12 cellular contexts compared by ENCODE assay signal in the genomic region with DNA sequence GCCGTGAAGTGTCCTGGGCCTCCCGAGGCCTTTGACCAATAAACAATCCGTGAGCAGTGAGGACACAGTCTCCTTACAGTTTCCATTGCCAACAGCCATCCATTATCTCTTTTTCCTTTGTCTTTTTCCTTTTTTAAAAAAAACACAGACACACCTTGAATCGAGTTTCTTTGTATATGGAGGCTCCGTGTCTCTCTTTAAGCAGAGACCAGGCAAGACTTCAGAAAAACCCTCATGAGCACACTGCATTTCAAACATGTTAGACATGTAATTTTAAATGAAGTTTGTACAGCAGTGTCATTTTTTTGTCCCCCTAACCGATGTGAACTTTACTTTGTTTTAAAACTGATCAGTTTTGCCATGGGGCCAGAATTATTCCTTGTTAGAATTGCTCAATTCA.
A peak's percentile ranks its signal among the peaks of the same experiment; 100 is the strongest.
DNase-seq lines count a peak whose midpoint lies in the region; ATAC-seq, FAIRE-seq and TF ChIP-seq lines count a peak whose summit lies in the region.
"Had no signal": no experiment of that assay in that cellular context is flagged by ENCODE, and none has a peak within 500 bp of the region (broad histone marks: within the 10 kb centered on the region; RNA-seq: fewer than 3 reads in every experiment).

No MANE protein-coding gene starts in this region.

- ATAC-seq in HepG2 (peak; percentile 40; the same call in 2 of the 3 replicates), right lobe of liver (no peak), K562 (no peak)

- no peak for FAIRE-seq in HepG2 (lab: Jason Lieb, UNC)
- peak; percentile 46 for FAIRE-seq in K562 (lab: Jason Lieb, UNC)

- H3K27ac Mint-ChIP-seq in osteocyte (ENCODE audit: unreplicated experiment), result no peak overlapping the region
- H3K27ac Mint-ChIP-seq: CD4-positive, CD25-positive, alpha-beta regulatory T cell had no signal

- intact Hi-C loops in HepG2 (cut with micrococcal nuclease; ENCODE audit: unreplicated experiment), result no loop called here
- intact Hi-C loops in right lobe of liver (cut with DNase I), result no loop called here
- intact Hi-C loops in K562 (cut with micrococcal nuclease), result no loop called here

- no peak overlapping the region for H3K4me2 ChIP-seq in HepG2 (ENCODE audit: low read depth, low read length)
- no peak overlapping the region for H3K4me2 ChIP-seq in K562 (ENCODE audit: insufficient read depth, low read length)
- H3K4me2 ChIP-seq: BLaER1 treated with 17β-estradiol and CSF1 and Interleukin-3, amounts not matched to agents 10 nM and 100 nM had no signal

- H3K4me3 Mint-ChIP-seq in osteocyte (ENCODE audit: unreplicated experiment), result no peak overlapping the region
- H3K4me3 Mint-ChIP-seq: CD4-positive, CD25-positive, alpha-beta regulatory T cell had no signal

- TF ChIP-seq CTCF in HepG2 (CRISPR knock-in tag; IDR thresholded peaks at IDR 0.05) (no peak), right lobe of liver (IDR thresholded peaks at IDR 0.05) (no peak), K562 (IDR thresholded peaks at IDR 0.05 in 2 of 3, conservative IDR thresholded peaks at IDR 0.05 in 1 of 3; ENCODE audit: insufficient read depth in 2 of 3, low read depth in 1 of 3, low read length in 3 of 3) (no peak), osteocyte (IDR thresholded peaks at IDR 0.05) (no peak)

- peaks cover 13% of the 10 kb centered on the region for H3K9me3 Mint-ChIP-seq in osteocyte (ENCODE audit: unreplicated experiment)
- H3K9me3 Mint-ChIP-seq: CD4-positive, CD25-positive, alpha-beta regulatory T cell had no signal

- no peak overlapping the region for H2AFZ ChIP-seq in HepG2 (ENCODE audit: low read length)
- H2AFZ ChIP-seq in K562 (ENCODE audit: low read depth, low read length), result no peak overlapping the region

- DNase-seq in NCI-H748 (lab: John Stamatoyannopoulos, UW; ENCODE audit: unreplicated experiment) (peak; percentile 18), NCI-H748 treated with DMSO at 0.1 percent for 48 hours (lab: John Stamatoyannopoulos, UW) (no peak), HepG2 (ENCODE audit: low spot score) (no peak), right lobe of liver (no peak), K562 (ENCODE audit: extremely low read depth in 1 of 4, low spot score in 3 of 4) (no peak), osteocyte (ENCODE audit: extremely low spot score, unreplicated experiment) (no peak)
- DNase-seq in effector CD4-positive, alpha-beta T cell, result no peak
- DNase-seq: ACHN; CD4-positive, CD25-positive, alpha-beta regulatory T cell; HCEC 1CT had no signal

- H3K9me3 ChIP-seq in HepG2 (ENCODE audit: low read length) (no peaks in the 10 kb centered on the region), right lobe of liver (no peaks in the 10 kb centered on the region), K562 (replicated peaks; ENCODE audit: control insufficient read depth, insufficient read depth, low read depth, low read length) (no peaks in the 10 kb centered on the region)

- BruUV-seq in HepG2 (replicated peaks; lab: Mats Ljungman, UMichigan), result no TSS peak
- no TSS peak for BruUV-seq in K562 (replicated peaks; lab: Mats Ljungman, UMichigan)

- no peaks in the 10 kb centered on the region for H3K27me3 Mint-ChIP-seq in osteocyte (ENCODE audit: unreplicated experiment)
- H3K27me3 Mint-ChIP-seq: CD4-positive, CD25-positive, alpha-beta regulatory T cell had no signal

- H3K4me1 Mint-ChIP-seq in osteocyte (ENCODE audit: unreplicated experiment), result peaks cover 6% of the 10 kb centered on the region
- H3K4me1 Mint-ChIP-seq: CD4-positive, CD25-positive, alpha-beta regulatory T cell had no signal

- H4K20me1 ChIP-seq in HepG2 (ENCODE audit: insufficient read depth, low read length) (no peaks in the 10 kb centered on the region), K562 (replicated peaks; ENCODE audit: control insufficient read depth, insufficient read depth, low read length) (no peaks in the 10 kb centered on the region)
- H4K20me1 ChIP-seq: BLaER1 treated with 17β-estradiol and CSF1 and Interleukin-3, amounts not matched to agents 10 nM and 100 nM had no signal

- H3K4me1 ChIP-seq in HepG2 (ENCODE audit: insufficient read depth, low read length) (0 out of 2 replicates have a peak, but pooled peaks cover 6% of the 10 kb centered on the region), right lobe of liver (no peaks in the 10 kb centered on the region), K562 (replicated peaks in 1 of 2; ENCODE audit: control insufficient read depth in 2 of 2, insufficient read depth in 2 of 2, low read length in 2 of 2) (no peaks in the 10 kb centered on the region)

- TF ChIP-seq EP300 in HepG2 (IDR thresholded peaks at IDR 0.05; ENCODE audit: low read depth in 2 of 2, low read length in 2 of 2), result no peak
- TF ChIP-seq EP300 in HepG2 (CRISPR knock-in tag; IDR thresholded peaks at IDR 0.05; ENCODE audit: borderline replicate concordance), result no peak
- TF ChIP-seq EP300 in K562 (IDR thresholded peaks at IDR 0.05; ENCODE audit: low read length), result no peak

- H3K27me3 ChIP-seq in HepG2 (ENCODE audit: control insufficient read depth in 1 of 2, insufficient read depth in 2 of 2, low read length in 2 of 2) (no peaks in the 10 kb centered on the region), right lobe of liver (no peaks in the 10 kb centered on the region), K562 (ENCODE audit: control insufficient read depth in 2 of 2, insufficient read depth in 2 of 2, low read length in 2 of 2) (no peaks in the 10 kb centered on the region)
- H3K27me3 ChIP-seq: BLaER1 treated with 17β-estradiol and CSF1 and Interleukin-3, amounts not matched to agents 10 nM and 100 nM had no signal

- TF ChIP-seq POLR2A in HepG2 (IDR thresholded peaks at IDR 0.05; ENCODE audit: insufficient read depth in 1 of 2, low read depth in 2 of 2, low read length in 2 of 2), result no peak
- no peak for TF ChIP-seq POLR2A in right lobe of liver (IDR thresholded peaks at IDR 0.05)
- TF ChIP-seq POLR2A in K562 (conservative IDR thresholded peaks at IDR 0.05), result no peak

- in situ Hi-C loops in HepG2 (cut with HindIII; ENCODE audit: extremely low pct_ligation_motif_present, low pct_unique_long_range_greater_than_20kb), result no loop called here
- in situ Hi-C loops in K562 (cut with MboI), result no loop called here

- CTCF ChIA-PET in HepG2 (lab: Yijun Ruan, JAX; ENCODE audit: low intra/inter-chr PET ratio, low total read pairs) (no interaction called here), K562 (lab: Yijun Ruan, JAX; ENCODE audit: low intra/inter-chr PET ratio) (no interaction called here)

- no peak overlapping the region for H3K9ac ChIP-seq in HepG2 (ENCODE audit: insufficient read depth, low read depth, low read length)
- no peak overlapping the region for H3K9ac ChIP-seq in K562 (ENCODE audit: insufficient read depth in 1 of 2, low read depth in 2 of 2, low read length in 2 of 2)
- H3K9ac ChIP-seq: BLaER1 treated with 17β-estradiol and CSF1 and Interleukin-3, amounts not matched to agents 10 nM and 100 nM had no signal

- no peak overlapping the region for H3K27ac ChIP-seq in HepG2 (ENCODE audit: extremely low read length, insufficient read depth, low read length)
- H3K27ac ChIP-seq in right lobe of liver, result no peak overlapping the region
- no peak overlapping the region for H3K27ac ChIP-seq in K562 (ENCODE audit: extremely low read depth, low read depth, low read length)
- H3K27ac ChIP-seq: BLaER1 treated with 17β-estradiol and CSF1 and Interleukin-3, amounts not matched to agents 10 nM and 100 nM; HL-60 had no signal

- no peak overlapping the region for H3K4me3 ChIP-seq in HepG2 (replicated peaks in 1 of 3; ENCODE audit: insufficient read depth in 1 of 3, low read depth in 2 of 3, low read length in 3 of 3)
- H3K4me3 ChIP-seq in right lobe of liver, result no peak overlapping the region
- no peak overlapping the region for H3K4me3 ChIP-seq in K562
- H3K4me3 ChIP-seq: BLaER1 treated with 17β-estradiol and CSF1 and Interleukin-3, amounts not matched to agents 10 nM and 100 nM had no signal

- H3K36me3 ChIP-seq in HepG2 (replicated peaks in 1 of 2; ENCODE audit: control insufficient read depth in 1 of 2, insufficient read depth in 2 of 2, low read length in 2 of 2), result no peaks in the 10 kb centered on the region
- H3K36me3 ChIP-seq in right lobe of liver, result no peaks in the 10 kb centered on the region
- H3K36me3 ChIP-seq in K562 (ENCODE audit: control insufficient read depth, insufficient read depth, low read length), result no peaks in the 10 kb centered on the region
- H3K36me3 ChIP-seq: BLaER1 treated with 17β-estradiol and CSF1 and Interleukin-3, amounts not matched to agents 10 nM and 100 nM had no signal

- no peaks in the 10 kb centered on the region for H3K79me2 ChIP-seq in HepG2 (ENCODE audit: insufficient read depth, low read length)
- no peaks in the 10 kb centered on the region for H3K79me2 ChIP-seq in K562 (ENCODE audit: control insufficient read depth, insufficient read depth, low read length)

- 37% methylated on average over 6 of the region's 6 CpGs for WGBS in HepG2 (ENCODE audit: low lambda C conversion rate)
- 65% methylated on average over 6 of the region's 6 CpGs for WGBS in right lobe of liver (ENCODE audit: insufficient coverage, low coverage, low lambda C conversion rate, missing lambda C conversion rate)
- WGBS in K562 (ENCODE audit: insufficient coverage, low coverage, missing lambda C conversion rate), result 41% methylated on average over 5 of the region's 6 CpGs

- TF ChIP-seq RAD21 in HepG2 (CRISPR knock-in tag; IDR thresholded peaks at IDR 0.05) (no peak), K562 (CRISPR knock-in tag; conservative IDR thresholded peaks at IDR 0.05 in 1 of 2, IDR thresholded peaks at IDR 0.05 in 1 of 2) (no peak)

- POLR2A ChIA-PET in HepG2 (lab: Yijun Ruan, JAX) (no interaction called here), K562 (lab: Yijun Ruan, JAX) (no interaction called here)

- H3K9me1 ChIP-seq in K562 (ENCODE audit: control insufficient read depth, insufficient read depth, low read length), result no peaks in the 10 kb centered on the region

- no peaks in the 10 kb centered on the region for H3K36me3 Mint-ChIP-seq in osteocyte (ENCODE audit: unreplicated experiment)
- H3K36me3 Mint-ChIP-seq: CD4-positive, CD25-positive, alpha-beta regulatory T cell had no signal

TF ChIP-seq in HepG2, 621 proteins besides CTCF, POLR2A, EP300 and RAD21 (continues in another document):
- TF ChIP-seq ZEB1 (IDR thresholded peaks at IDR 0.05; ENCODE audit: insufficient replicate concordance, low read depth) (no peak), GZF1 (CRISPR knock-in tag; IDR thresholded peaks at IDR 0.05) (no peak), SRSF9 (IDR thresholded peaks at IDR 0.05; ENCODE audit: borderline replicate concordance, insufficient read depth, low read depth, low read length, poor library complexity, severe bottlenecking) (peak; percentile 12), U2AF2 (IDR thresholded peaks at IDR 0.05; ENCODE audit: low read depth, low read length) (0 out of 2 replicates have a peak, but pooled peaks have one; percentile 63)

TF ChIP-seq in K562, 482 proteins besides CTCF, POLR2A, EP300 and RAD21 (continues in another document):
- TF ChIP-seq ZNF175 (CRISPR knock-in tag; IDR thresholded peaks at IDR 0.05; ENCODE audit: low read depth) (no peak), GTF2A2 (tag; IDR thresholded peaks at IDR 0.05) (no peak), ZSCAN29 (IDR thresholded peaks at IDR 0.05) (no peak), CBFA2T3 (IDR thresholded peaks at IDR 0.05) (no peak), POLR2B (IDR thresholded peaks at IDR 0.05; ENCODE audit: low read depth, partially characterized antibody) (no peak), XRCC3 (IDR thresholded peaks at IDR 0.05) (no peak), CHCHD3 (CRISPR knock-in tag; IDR thresholded peaks at IDR 0.05) (no peak)
